Comparison of ENCODE assay signal across 2 cellular contexts in the genomic region with DNA sequence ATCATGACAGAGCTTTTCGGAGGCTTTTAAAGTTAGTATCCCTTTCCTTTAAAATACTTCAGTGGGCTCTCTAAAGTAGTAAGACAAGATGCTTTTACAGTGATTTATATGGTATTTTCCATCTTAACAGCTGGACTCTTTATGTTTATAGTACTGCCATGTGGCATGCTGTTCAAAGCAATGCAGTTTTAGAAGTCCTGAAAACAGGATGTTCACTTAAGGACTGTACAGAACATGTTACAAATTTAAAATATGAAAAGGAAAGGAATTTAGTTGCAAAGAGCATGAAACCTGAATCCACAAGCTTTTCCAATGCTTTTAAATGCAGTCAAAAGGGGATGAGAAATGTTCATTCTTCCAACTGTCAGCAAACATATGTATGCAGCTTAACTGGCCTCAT.
TF ChIP-seq lines count a peak whose summit lies in the region.

No MANE protein-coding gene starts in this region.

TF ChIP-seq in IMR-90, 13 proteins besides CTCF, POLR2A, EP300 and RAD21:
- TF ChIP-seq CHD1 (IDR thresholded peaks at IDR 0.05; ENCODE audit: low read depth, low read length) (no peak), RCOR1 (IDR thresholded peaks at IDR 0.05; ENCODE audit: insufficient replicate concordance, low read length) (no peak), SMC3 (IDR thresholded peaks at IDR 0.05; ENCODE audit: low read depth, low read length) (no peak), BHLHE40 (IDR thresholded peaks at IDR 0.05; ENCODE audit: low read depth, low read length) (no peak), MAZ (IDR thresholded peaks at IDR 0.05; ENCODE audit: borderline replicate concordance, low read depth, low read length) (no peak), MAFK (IDR thresholded peaks at IDR 0.05; ENCODE audit: low read depth, low read length) (no peak), FOS (IDR thresholded peaks at IDR 0.05; ENCODE audit: low read depth, low read length) (no peak), MXI1 (IDR thresholded peaks at IDR 0.05; ENCODE audit: borderline replicate concordance, low read depth, low read length) (no peak), RFX5 (IDR thresholded peaks at IDR 0.05; ENCODE audit: low read depth, low read length) (no peak), CEBPB (IDR thresholded peaks at IDR 0.05; ENCODE audit: low read depth, low read length) (no peak), ELK1 (IDR thresholded peaks at IDR 0.05; ENCODE audit: borderline replicate concordance, low read depth, low read length) (no peak)

TF ChIP-seq in SK-N-SH treated with all-trans-retinoic acid at 6 μM for 48 hours, 23 proteins besides CTCF, POLR2A, EP300 and RAD21:
- TF ChIP-seq OSR1 (CRISPR knock-in tag; IDR thresholded peaks at IDR 0.05), result no peak
- TF ChIP-seq ARNTL (CRISPR knock-in tag; IDR thresholded peaks at IDR 0.05; ENCODE audit: borderline replicate concordance, low read depth), result no peak
- no peak for TF ChIP-seq ZNF8 (CRISPR knock-in tag; IDR thresholded peaks at IDR 0.05)
- no peak for TF ChIP-seq ZFP30 (CRISPR knock-in tag; IDR thresholded peaks at IDR 0.05)
- TF ChIP-seq BACH2 (CRISPR knock-in tag; IDR thresholded peaks at IDR 0.05; ENCODE audit: borderline replicate concordance), result no peak
- TF ChIP-seq, protein P1, sequence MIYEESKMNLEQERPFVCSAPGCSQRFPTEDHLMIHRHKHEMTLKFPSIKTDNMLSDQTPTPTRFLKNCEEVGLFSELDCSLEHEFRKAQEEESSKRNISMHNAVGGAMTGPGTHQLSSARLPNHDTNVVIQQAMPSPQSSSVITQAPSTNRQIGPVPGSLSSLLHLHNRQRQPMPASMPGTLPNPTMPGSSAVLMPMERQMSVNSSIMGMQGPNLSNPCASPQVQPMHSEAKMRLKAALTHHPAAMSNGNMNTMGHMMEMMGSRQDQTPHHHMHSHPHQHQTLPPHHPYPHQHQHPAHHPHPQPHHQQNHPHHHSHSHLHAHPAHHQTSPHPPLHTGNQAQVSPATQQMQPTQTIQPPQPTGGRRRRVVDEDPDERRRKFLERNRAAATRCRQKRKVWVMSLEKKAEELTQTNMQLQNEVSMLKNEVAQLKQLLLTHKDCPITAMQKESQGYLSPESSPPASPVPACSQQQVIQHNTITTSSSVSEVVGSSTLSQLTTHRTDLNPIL (CRISPR knock-in tag; IDR thresholded peaks at IDR 0.05; ENCODE audit: low read depth), result no peak
- no peak for TF ChIP-seq ZNF565 (CRISPR knock-in tag; conservative IDR thresholded peaks at IDR 0.05; ENCODE audit: low read depth)
- no peak for TF ChIP-seq TCF4 (CRISPR knock-in tag; IDR thresholded peaks at IDR 0.05; ENCODE audit: borderline replicate concordance)
- TF ChIP-seq ZNF70 (CRISPR knock-in tag; IDR thresholded peaks at IDR 0.05), result no peak
- no peak for TF ChIP-seq PATZ1 (CRISPR knock-in tag; IDR thresholded peaks at IDR 0.05; ENCODE audit: borderline replicate concordance)
- no peak for TF ChIP-seq CSRNP3 (CRISPR knock-in tag; IDR thresholded peaks at IDR 0.05)
- TF ChIP-seq POU6F1 (CRISPR knock-in tag; IDR thresholded peaks at IDR 0.05; ENCODE audit: borderline replicate concordance, low read depth), result no peak
- TF ChIP-seq GLIS3 (CRISPR knock-in tag; IDR thresholded peaks at IDR 0.05), result no peak
- no peak for TF ChIP-seq CSDC2 (CRISPR knock-in tag; IDR thresholded peaks at IDR 0.05)
- TF ChIP-seq SNAI2 (CRISPR knock-in tag; IDR thresholded peaks at IDR 0.05), result no peak
- TF ChIP-seq ISL1 (CRISPR knock-in tag; IDR thresholded peaks at IDR 0.05), result no peak
- no peak for TF ChIP-seq ESRRG (CRISPR knock-in tag; IDR thresholded peaks at IDR 0.05)
